In the genomic region with DNA sequence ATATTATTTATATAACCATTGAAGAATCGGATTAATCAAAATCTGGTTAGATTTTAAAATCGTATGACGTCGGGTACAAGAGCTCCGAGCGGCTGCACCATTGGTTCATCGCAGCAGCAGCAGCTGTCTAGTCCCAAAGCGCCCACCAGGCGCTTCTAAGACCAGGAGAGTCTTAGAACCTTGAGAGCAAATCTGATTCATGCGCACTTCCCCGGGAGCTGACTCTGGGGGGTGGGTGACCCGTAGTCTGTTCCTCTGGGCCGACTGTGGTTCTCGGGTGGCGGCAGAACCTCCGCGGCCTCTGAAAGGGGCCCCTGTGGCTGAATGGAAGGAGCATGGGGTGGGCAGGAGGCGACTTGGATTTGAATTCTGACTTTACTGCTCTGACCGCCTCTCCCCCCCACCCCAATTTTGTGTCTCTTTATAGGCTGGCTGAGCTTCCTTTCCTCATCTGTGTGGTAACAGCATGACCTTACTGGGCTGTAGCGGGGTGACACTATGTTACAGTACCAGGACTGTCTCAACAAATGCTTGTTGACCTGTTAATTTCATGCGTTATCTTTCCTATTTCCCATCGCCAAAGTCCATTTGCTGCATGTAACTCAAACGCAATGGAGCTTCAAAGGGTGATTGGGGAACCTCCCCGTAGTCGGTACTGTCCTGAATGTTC, we compare ENCODE assay signal across 1 cellular context.
TF ChIP-seq lines count a peak whose summit lies in the region.

No MANE protein-coding gene starts in this region.

TF ChIP-seq in IMR-90, 13 proteins besides CTCF, POLR2A, EP300 and RAD21 (continued from another document):
- no peak for TF ChIP-seq MAFK (IDR thresholded peaks at IDR 0.05; ENCODE audit: low read depth, low read length)
- no peak for TF ChIP-seq MAZ (IDR thresholded peaks at IDR 0.05; ENCODE audit: borderline replicate concordance, low read depth, low read length)
- no peak for TF ChIP-seq CEBPB (IDR thresholded peaks at IDR 0.05; ENCODE audit: low read depth, low read length)
- TF ChIP-seq, protein P1, sequence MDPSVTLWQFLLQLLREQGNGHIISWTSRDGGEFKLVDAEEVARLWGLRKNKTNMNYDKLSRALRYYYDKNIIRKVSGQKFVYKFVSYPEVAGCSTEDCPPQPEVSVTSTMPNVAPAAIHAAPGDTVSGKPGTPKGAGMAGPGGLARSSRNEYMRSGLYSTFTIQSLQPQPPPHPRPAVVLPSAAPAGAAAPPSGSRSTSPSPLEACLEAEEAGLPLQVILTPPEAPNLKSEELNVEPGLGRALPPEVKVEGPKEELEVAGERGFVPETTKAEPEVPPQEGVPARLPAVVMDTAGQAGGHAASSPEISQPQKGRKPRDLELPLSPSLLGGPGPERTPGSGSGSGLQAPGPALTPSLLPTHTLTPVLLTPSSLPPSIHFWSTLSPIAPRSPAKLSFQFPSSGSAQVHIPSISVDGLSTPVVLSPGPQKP (IDR thresholded peaks at IDR 0.05; ENCODE audit: borderline replicate concordance, low read depth, low read length): no peak
